Comparison of ENCODE assay signal across 21 cellular contexts in genomic region chr13:39496487-39496998, GRCh38.
DNase-seq lines count a peak whose midpoint lies in the region; ATAC-seq and TF ChIP-seq lines count a peak whose summit lies in the region.
"Had no signal": no experiment of that assay in that cellular context is flagged by ENCODE, and none has a peak within 500 bp of the region (broad histone marks: within the 10 kb centered on the region; RNA-seq: fewer than 3 reads in every experiment).

No MANE protein-coding gene starts in this region.

- H3K4me1 ChIP-seq in colonic mucosa: no peaks in the 10 kb centered on the region
- H3K4me1 ChIP-seq: BLaER1 treated with 17β-estradiol and CSF1 and Interleukin-3, amounts not matched to agents 10 nM and 100 nM; SJSA1 had no signal

- no peak overlapping the region for H3K4me3 Mint-ChIP-seq in osteocyte (ENCODE audit: unreplicated experiment)
- H3K4me3 Mint-ChIP-seq: CD8-positive, alpha-beta memory T cell had no signal

- DNase-seq in SHP77 (lab: John Stamatoyannopoulos, UW): peak; percentile 10 to 28
- no peak for DNase-seq in SHP77 treated with DMSO at 0.1 percent for 48 hours (lab: John Stamatoyannopoulos, UW)
- DNase-seq in NCI-H146 (lab: John Stamatoyannopoulos, UW): peak; percentile 98
- peak; percentile 96 for DNase-seq in NCI-H748 treated with DMSO at 0.1 percent for 48 hours (lab: John Stamatoyannopoulos, UW)
- no peak for DNase-seq in osteocyte (ENCODE audit: extremely low spot score, unreplicated experiment)
- DNase-seq in T1000 (lab: John Stamatoyannopoulos, UW): no peak
- no peak for DNase-seq in colonic mucosa
- DNase-seq: CD8-positive, alpha-beta memory T cell; DND-41; GF-D8; IMR-90; Karpas-422; MG63; NCI-H1105 treated with DMSO at 0.1 percent for 48 hours; NCI-H2171; NCI-H524; SW 1271 had no signal

- no peak overlapping the region for H3K4me3 ChIP-seq in colonic mucosa
- H3K4me3 ChIP-seq: BLaER1 treated with 17β-estradiol and CSF1 and Interleukin-3, amounts not matched to agents 10 nM and 100 nM; MG63; SJSA1 had no signal

- no peak overlapping the region for H3K27ac ChIP-seq in colonic mucosa
- H3K27ac ChIP-seq: BLaER1 treated with 17β-estradiol and CSF1 and Interleukin-3, amounts not matched to agents 10 nM and 100 nM; RWPE1; SJSA1 had no signal

- H3K27me3 ChIP-seq in colonic mucosa: no peaks in the 10 kb centered on the region
- H3K27me3 ChIP-seq: BLaER1 treated with 17β-estradiol and CSF1 and Interleukin-3, amounts not matched to agents 10 nM and 100 nM; MG63; SJSA1 had no signal

- H3K9ac ChIP-seq in colonic mucosa (ENCODE audit: low read depth in 2 of 2, low read length in 2 of 2): no peak overlapping the region
- H3K9ac ChIP-seq: BLaER1 treated with 17β-estradiol and CSF1 and Interleukin-3, amounts not matched to agents 10 nM and 100 nM had no signal

- H3K36me3 ChIP-seq in colonic mucosa: no peaks in the 10 kb centered on the region
- H3K36me3 ChIP-seq: BLaER1 treated with 17β-estradiol and CSF1 and Interleukin-3, amounts not matched to agents 10 nM and 100 nM; MG63; SJSA1 had no signal

- peaks cover 15% of the 10 kb centered on the region for H3K4me1 Mint-ChIP-seq in osteocyte (ENCODE audit: unreplicated experiment)
- H3K4me1 Mint-ChIP-seq: CD8-positive, alpha-beta memory T cell had no signal

- no peaks in the 10 kb centered on the region for H3K9me3 Mint-ChIP-seq in osteocyte (ENCODE audit: unreplicated experiment)
- H3K9me3 Mint-ChIP-seq: CD8-positive, alpha-beta memory T cell had no signal

- no peak for ATAC-seq in GM19455 (IDR thresholded peaks at IDR 0.05; ENCODE audit: unreplicated experiment)

- no peaks in the 10 kb centered on the region for H3K27me3 Mint-ChIP-seq in osteocyte (ENCODE audit: unreplicated experiment)

- no peaks in the 10 kb centered on the region for H3K9me3 ChIP-seq in colonic mucosa
- H3K9me3 ChIP-seq: BLaER1 treated with 17β-estradiol and CSF1 and Interleukin-3, amounts not matched to agents 10 nM and 100 nM; MG63; SJSA1 had no signal

- TF ChIP-seq CTCF in osteocyte (IDR thresholded peaks at IDR 0.05): no peak
- TF ChIP-seq CTCF in colonic mucosa (IDR thresholded peaks at IDR 0.05): no peak

- intact Hi-C loops in colonic mucosa (cut with DNase I): no loop called here

- H3K36me3 Mint-ChIP-seq in osteocyte (ENCODE audit: unreplicated experiment): peaks cover 3% of the 10 kb centered on the region
- H3K36me3 Mint-ChIP-seq: CD8-positive, alpha-beta memory T cell had no signal

- peak overlapping the region; percentile 13 for H3K27ac Mint-ChIP-seq in osteocyte (ENCODE audit: unreplicated experiment)
- H3K27ac Mint-ChIP-seq: CD8-positive, alpha-beta memory T cell had no signal

Comparison
In these comparisons a context has a peak if more than half of its experiments do, and no peak if none do; other contexts are left out.
1. DNase-seq: peak in SHP77 (2 of 2), NCI-H146 (single experiment) and NCI-H748 treated with DMSO at 0.1 percent for 48 hours (single experiment); none in SHP77 treated with DMSO at 0.1 percent for 48 hours (single experiment), osteocyte (single experiment), T1000 (single experiment) and colonic mucosa (single experiment).